In the genomic region with DNA sequence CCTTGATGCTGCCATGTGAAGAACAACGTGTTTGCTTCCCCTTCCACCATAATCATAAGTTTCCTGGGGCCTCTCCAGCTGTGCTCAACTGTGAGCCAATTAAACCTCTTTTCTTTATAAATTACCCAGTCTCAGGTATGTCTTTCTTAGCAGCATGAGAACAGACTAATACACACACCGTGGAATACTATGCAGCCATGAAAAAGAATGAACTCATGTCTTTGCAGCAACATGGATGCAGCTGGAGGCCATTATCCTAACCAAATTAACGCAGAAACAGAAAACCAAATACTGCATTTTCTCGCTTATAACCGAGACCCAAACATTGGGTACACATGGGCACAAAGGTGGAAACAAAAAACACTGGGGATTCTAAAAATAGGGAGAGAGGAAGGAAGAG, we compare ENCODE assay signal across 3 cellular contexts.
TF ChIP-seq lines count a peak whose summit lies in the region.

No MANE protein-coding gene starts in this region.

TF ChIP-seq in HEK293, 187 proteins besides CTCF, POLR2A, EP300 and RAD21:
- TF ChIP-seq ZNF146 (tag by site-specific recombination; IDR thresholded peaks at IDR 0.05) (peak; percentile 74), ZNF292 (tag by site-specific recombination; IDR thresholded peaks at IDR 0.05; ENCODE audit: borderline replicate concordance, low read depth) (no peak)
TF ChIP-seq in HEK293: peak in this region for 1.

TF ChIP-seq in K562, 482 proteins besides CTCF, POLR2A, EP300 and RAD21:
- TF ChIP-seq, protein P1, sequence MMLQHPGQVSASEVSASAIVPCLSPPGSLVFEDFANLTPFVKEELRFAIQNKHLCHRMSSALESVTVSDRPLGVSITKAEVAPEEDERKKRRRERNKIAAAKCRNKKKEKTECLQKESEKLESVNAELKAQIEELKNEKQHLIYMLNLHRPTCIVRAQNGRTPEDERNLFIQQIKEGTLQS (IDR thresholded peaks at IDR 0.05): no peak
- TF ChIP-seq, protein P1 (CRISPR knock-in tag; conservative IDR thresholded peaks at IDR 0.05): no peak
- peak; percentile 77 for TF ChIP-seq ZNF146 (CRISPR knock-in tag; IDR thresholded peaks at IDR 0.05; ENCODE audit: unreplicated experiment)

TF ChIP-seq in H1, 55 proteins besides CTCF, POLR2A, EP300 and RAD21:
- TF ChIP-seq KDM1A (IDR thresholded peaks at IDR 0.05; ENCODE audit: borderline replicate concordance, low read length): 0 out of 2 replicates have a peak, but pooled peaks have one; percentile 35
- no peak for TF ChIP-seq SRF (IDR thresholded peaks at IDR 0.05; ENCODE audit: low read depth, low read length)
